ENCODE assay signal across 22 cellular contexts in genomic region chr11:2832718-2833020, GRCh38.
"Had no signal": no experiment of that assay in that cellular context is flagged by ENCODE, and none has a peak within 500 bp of the region (broad histone marks: within the 10 kb centered on the region; RNA-seq: fewer than 3 reads in every experiment).

No MANE protein-coding gene starts in this region.

- H3K27ac ChIP-seq: coronary artery, dorsolateral prefrontal cortex, esophagus muscularis mucosa, foreskin keratinocyte, gastroesophageal sphincter, hepatocyte, left lung, lower lobe of right lung had no signal

- ATAC-seq: foreskin keratinocyte, gastroesophageal sphincter, heart left ventricle, left cardiac atrium, left lung, left ventricle myocardium superior, lower lobe of right lung, mucosa of descending colon had no signal

- H2AFZ ChIP-seq: hepatocyte had no signal

- H3K36me3 ChIP-seq: esophagus muscularis mucosa, gastroesophageal sphincter, heart left ventricle, left lung, lower lobe of right lung had no signal

- H3K4me2 ChIP-seq: hepatocyte had no signal

- H3K27me3 ChIP-seq: dorsolateral prefrontal cortex, esophagus muscularis mucosa, gastroesophageal sphincter, heart left ventricle, hepatocyte, left lung had no signal

- H3K79me2 ChIP-seq: hepatocyte had no signal

- H3K4me3 ChIP-seq: coronary artery, dorsolateral prefrontal cortex, esophagus muscularis mucosa, gastroesophageal sphincter, heart left ventricle, hepatocyte, left lung, lower lobe of right lung, mucosa of descending colon had no signal

- H3K4me1 ChIP-seq: foreskin keratinocyte had no signal

- H3K9me3 ChIP-seq: lower lobe of right lung, mucosa of descending colon had no signal

- DNase-seq: dermis blood vessel endothelial cell; dorsolateral prefrontal cortex; effector CD4-positive, alpha-beta T cell; effector memory CD4-positive, alpha-beta T cell; foreskin keratinocyte; hypothalamus; immature natural killer cell; islet precursor cell; left cardiac atrium; mesenchymal stem cell had no signal

- FAIRE-seq: colon, endothelial cell of umbilical vein, frontal cortex had no signal
